1 cellular context compared by ENCODE assay signal in the genomic region with DNA sequence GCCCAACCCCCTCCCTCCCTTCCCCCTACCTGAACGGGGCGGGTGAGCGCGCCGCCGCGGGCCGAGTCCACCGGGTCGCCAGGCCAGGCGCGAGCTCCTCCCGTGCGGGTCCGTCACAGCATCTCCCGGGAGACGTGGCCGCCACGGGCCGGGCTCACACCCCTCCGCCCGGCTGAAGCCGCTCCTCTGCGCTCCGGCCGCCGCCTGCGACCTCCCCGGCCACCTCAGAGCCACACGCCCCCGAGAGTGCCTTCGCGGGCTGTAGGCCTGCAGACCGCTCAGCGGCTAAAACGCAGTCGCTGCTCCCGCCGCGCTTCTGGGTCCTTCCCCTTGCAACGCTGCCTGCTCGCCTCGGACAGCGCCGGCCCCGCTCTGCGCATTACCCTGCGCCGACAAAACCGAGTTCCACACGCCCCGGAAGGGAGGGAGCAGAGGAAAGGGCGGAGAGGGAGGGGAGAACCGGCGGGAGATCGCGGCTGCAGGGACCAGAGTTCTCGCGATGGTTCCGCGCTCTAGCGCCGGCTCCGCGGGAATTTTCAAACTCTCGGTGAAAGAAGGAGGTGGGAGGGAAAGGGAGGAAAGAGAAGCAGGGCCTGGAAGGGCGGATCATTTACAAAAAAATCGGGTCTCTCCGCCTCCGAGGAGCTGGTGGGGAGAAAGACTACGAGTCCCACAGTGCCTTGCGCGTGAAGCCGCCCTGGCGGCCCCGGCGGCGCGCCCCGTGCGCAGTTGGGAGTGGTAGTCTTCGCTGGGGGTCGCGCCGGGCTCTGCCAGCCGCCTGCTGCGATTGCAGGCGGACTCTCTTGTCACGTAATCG.
TF ChIP-seq lines count a peak whose summit lies in the region.

Gene AHCTF1, minus strand, starts transcription at position 400 of the 817 bp plus-strand sequence. CDS start 13,578 bp downstream, outside the sequence.

TF ChIP-seq in HepG2, 621 proteins besides CTCF, POLR2A, EP300 and RAD21 (continued from another document and continues in another):
- TF ChIP-seq, protein P1, sequence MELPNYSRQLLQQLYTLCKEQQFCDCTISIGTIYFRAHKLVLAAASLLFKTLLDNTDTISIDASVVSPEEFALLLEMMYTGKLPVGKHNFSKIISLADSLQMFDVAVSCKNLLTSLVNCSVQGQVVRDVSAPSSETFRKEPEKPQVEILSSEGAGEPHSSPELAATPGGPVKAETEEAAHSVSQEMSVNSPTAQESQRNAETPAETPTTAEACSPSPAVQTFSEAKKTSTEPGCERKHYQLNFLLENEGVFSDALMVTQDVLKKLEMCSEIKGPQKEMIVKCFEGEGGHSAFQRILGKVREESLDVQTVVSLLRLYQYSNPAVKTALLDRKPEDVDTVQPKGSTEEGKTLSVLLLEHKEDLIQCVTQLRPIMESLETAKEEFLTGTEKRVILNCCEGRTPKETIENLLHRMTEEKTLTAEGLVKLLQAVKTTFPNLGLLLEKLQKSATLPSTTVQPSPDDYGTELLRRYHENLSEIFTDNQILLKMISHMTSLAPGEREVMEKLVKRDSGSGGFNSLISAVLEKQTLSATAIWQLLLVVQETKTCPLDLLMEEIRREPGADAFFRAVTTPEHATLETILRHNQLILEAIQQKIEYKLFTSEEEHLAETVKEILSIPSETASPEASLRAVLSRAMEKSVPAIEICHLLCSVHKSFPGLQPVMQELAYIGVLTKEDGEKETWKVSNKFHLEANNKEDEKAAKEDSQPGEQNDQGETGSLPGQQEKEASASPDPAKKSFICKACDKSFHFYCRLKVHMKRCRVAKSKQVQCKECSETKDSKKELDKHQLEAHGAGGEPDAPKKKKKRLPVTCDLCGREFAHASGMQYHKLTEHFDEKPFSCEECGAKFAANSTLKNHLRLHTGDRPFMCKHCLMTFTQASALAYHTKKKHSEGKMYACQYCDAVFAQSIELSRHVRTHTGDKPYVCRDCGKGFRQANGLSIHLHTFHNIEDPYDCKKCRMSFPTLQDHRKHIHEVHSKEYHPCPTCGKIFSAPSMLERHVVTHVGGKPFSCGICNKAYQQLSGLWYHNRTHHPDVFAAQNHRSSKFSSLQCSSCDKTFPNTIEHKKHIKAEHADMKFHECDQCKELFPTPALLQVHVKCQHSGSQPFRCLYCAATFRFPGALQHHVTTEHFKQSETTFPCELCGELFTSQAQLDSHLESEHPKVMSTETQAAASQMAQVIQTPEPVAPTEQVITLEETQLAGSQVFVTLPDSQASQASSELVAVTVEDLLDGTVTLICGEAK (IDR thresholded peaks at IDR 0.05) = no peak
- TF ChIP-seq, protein P1 (CRISPR knock-in tag; IDR thresholded peaks at IDR 0.05) = peak; percentile 79
- peak; percentile 18; the same call in 1 of the 2 replicates for TF ChIP-seq FOXP4 (CRISPR knock-in tag; IDR thresholded peaks at IDR 0.05)
- no peak for TF ChIP-seq MEIS1 (CRISPR knock-in tag; IDR thresholded peaks at IDR 0.05; ENCODE audit: borderline replicate concordance)
- peak; percentile 58 for TF ChIP-seq AGO1 (IDR thresholded peaks at IDR 0.05; ENCODE audit: low read depth, low read length, poor library complexity, severe bottlenecking)
- TF ChIP-seq ATRX (CRISPR knock-in tag; IDR thresholded peaks at IDR 0.05; ENCODE audit: borderline replicate concordance) = no peak
- peak; percentile 37 for TF ChIP-seq YEATS4 (CRISPR knock-in tag; IDR thresholded peaks at IDR 0.05; ENCODE audit: borderline replicate concordance)
- TF ChIP-seq TBX3 (IDR thresholded peaks at IDR 0.05; ENCODE audit: borderline replicate concordance) = peak; percentile 13; the same call in 1 of the 2 replicates
- peak; percentile 59 for TF ChIP-seq ZNF407 (CRISPR knock-in tag; IDR thresholded peaks at IDR 0.05; ENCODE audit: not compliant biosample characterization)
- TF ChIP-seq ZFX (CRISPR knock-in tag; IDR thresholded peaks at IDR 0.05; ENCODE audit: low read depth) = peak; percentile 83
- TF ChIP-seq ZBTB49 (CRISPR knock-in tag; IDR thresholded peaks at IDR 0.05; ENCODE audit: borderline replicate concordance) = no peak
- TF ChIP-seq ZFP37 (CRISPR knock-in tag; IDR thresholded peaks at IDR 0.05; ENCODE audit: borderline replicate concordance) = no peak
- TF ChIP-seq ZNF30 (CRISPR knock-in tag; IDR thresholded peaks at IDR 0.05) = no peak
- peak; percentile 65 for TF ChIP-seq ARNTL (CRISPR knock-in tag; IDR thresholded peaks at IDR 0.05)
- 0 out of 2 replicates have a peak, but pooled peaks have one; percentile 28 for TF ChIP-seq ZNF256 (CRISPR knock-in tag; conservative IDR thresholded peaks at IDR 0.05)
- peak; percentile 68; the same call in 1 of the 2 replicates for TF ChIP-seq MIER3 (CRISPR knock-in tag; IDR thresholded peaks at IDR 0.05; ENCODE audit: borderline replicate concordance)
- TF ChIP-seq KDM6A (CRISPR knock-in tag; IDR thresholded peaks at IDR 0.05; ENCODE audit: low read depth) = no peak
- no peak for TF ChIP-seq HOXA7 (CRISPR knock-in tag; IDR thresholded peaks at IDR 0.05)
- TF ChIP-seq ZSCAN29 (CRISPR knock-in tag; conservative IDR thresholded peaks at IDR 0.05) = peak; percentile 88; the same call in 1 of the 2 replicates
- TF ChIP-seq XRCC5 (optimal IDR thresholded peaks at IDR 0.05; ENCODE audit: low read length) = peak; percentile 81
- TF ChIP-seq, protein P2, sequence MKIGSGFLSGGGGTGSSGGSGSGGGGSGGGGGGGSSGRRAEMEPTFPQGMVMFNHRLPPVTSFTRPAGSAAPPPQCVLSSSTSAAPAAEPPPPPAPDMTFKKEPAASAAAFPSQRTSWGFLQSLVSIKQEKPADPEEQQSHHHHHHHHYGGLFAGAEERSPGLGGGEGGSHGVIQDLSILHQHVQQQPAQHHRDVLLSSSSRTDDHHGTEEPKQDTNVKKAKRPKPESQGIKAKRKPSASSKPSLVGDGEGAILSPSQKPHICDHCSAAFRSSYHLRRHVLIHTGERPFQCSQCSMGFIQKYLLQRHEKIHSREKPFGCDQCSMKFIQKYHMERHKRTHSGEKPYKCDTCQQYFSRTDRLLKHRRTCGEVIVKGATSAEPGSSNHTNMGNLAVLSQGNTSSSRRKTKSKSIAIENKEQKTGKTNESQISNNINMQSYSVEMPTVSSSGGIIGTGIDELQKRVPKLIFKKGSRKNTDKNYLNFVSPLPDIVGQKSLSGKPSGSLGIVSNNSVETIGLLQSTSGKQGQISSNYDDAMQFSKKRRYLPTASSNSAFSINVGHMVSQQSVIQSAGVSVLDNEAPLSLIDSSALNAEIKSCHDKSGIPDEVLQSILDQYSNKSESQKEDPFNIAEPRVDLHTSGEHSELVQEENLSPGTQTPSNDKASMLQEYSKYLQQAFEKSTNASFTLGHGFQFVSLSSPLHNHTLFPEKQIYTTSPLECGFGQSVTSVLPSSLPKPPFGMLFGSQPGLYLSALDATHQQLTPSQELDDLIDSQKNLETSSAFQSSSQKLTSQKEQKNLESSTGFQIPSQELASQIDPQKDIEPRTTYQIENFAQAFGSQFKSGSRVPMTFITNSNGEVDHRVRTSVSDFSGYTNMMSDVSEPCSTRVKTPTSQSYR (CRISPR knock-in tag; IDR thresholded peaks at IDR 0.05; ENCODE audit: borderline replicate concordance) = no peak
- TF ChIP-seq SRSF1 (optimal IDR thresholded peaks at IDR 0.05; ENCODE audit: low read depth, low read length) = peak; percentile 95
- TF ChIP-seq NBN (conservative IDR thresholded peaks at IDR 0.05) = no peak
- TF ChIP-seq TCF7L2 (IDR thresholded peaks at IDR 0.05; ENCODE audit: low read depth, low read length) = no peak
